Comparison of ENCODE assay signal across 13 cellular contexts in genomic region chr12:5096241-5096880, GRCh38. TPM values are rescaled to one million over a fixed set of nuclear protein-coding genes. Genes with fewer than 3 reads are reported as not detected.
DNase-seq lines count a peak whose midpoint lies in the region; ATAC-seq and TF ChIP-seq lines count a peak whose summit lies in the region.
"Had no signal": no experiment of that assay in that cellular context is flagged by ENCODE, and none has a peak within 500 bp of the region (broad histone marks: within the 10 kb centered on the region; RNA-seq: fewer than 3 reads in every experiment).

No MANE protein-coding gene starts in this region.

- WGBS in lung, 2 donors: 81 to 89% methylated on average over 8 of the region's 8 CpGs
- 71 to 78% (median 75%) methylated on average over 8 of the region's 8 CpGs for WGBS in adrenal gland, 4 donors

- in situ Hi-C loops in brain microvascular endothelial cell (cut with HindIII; ENCODE audit: low pct_ligation_motif_present, low sequenced_read_pairs) (no loop called here), GM13976 (cut with MboI; ENCODE audit: low sequenced_read_pairs, unreplicated experiment) (no loop called here)

- H3K36me3 ChIP-seq in brain microvascular endothelial cell (replicated peaks): no peaks in the 10 kb centered on the region
- no peaks in the 10 kb centered on the region for H3K36me3 ChIP-seq in lung (ENCODE audit: control insufficient read depth in 2 of 2, insufficient read depth in 2 of 2, low read length in 2 of 2)
- H3K36me3 ChIP-seq in adrenal gland (replicated peaks in 1 of 2): no peaks in the 10 kb centered on the region

- H3K9me3 ChIP-seq in lung (ENCODE audit: control insufficient read depth in 2 of 2, insufficient read depth in 1 of 2, low read length in 1 of 2) (peaks cover 0 to 3% of the 10 kb centered on the region in 2 donors), adrenal gland (replicated peaks in 1 of 3) (no peaks in the 10 kb centered on the region)

- DNase-seq in Daoy (ENCODE audit: low read depth) (peak; percentile 67), LNCaP clone FGC (ENCODE audit: low read depth) (no peak), brain microvascular endothelial cell (peak; percentile 64), lung (ENCODE audit: low spot score) (peak; percentile 16), GM13976 (ENCODE audit: low spot score) (no peak), NCI-H1105 treated with DMSO at 0.1 percent for 48 hours (lab: John Stamatoyannopoulos, UW) (no peak), adrenal gland (no peak), NCI-H2081 (lab: John Stamatoyannopoulos, UW) (no peak)
- DNase-seq: activated gamma-delta T cell treated with Interleukin-2 at 50 U/mL for 16 hours; effector CD4-positive, alpha-beta T cell; naive B cell; NCI-H2029; small intestine had no signal

- H3K27ac ChIP-seq in brain microvascular endothelial cell (no peak overlapping the region), lung (ENCODE audit: low read depth in 1 of 2, low read length in 1 of 2) (no peak overlapping the region), adrenal gland (no peak overlapping the region)

- ATAC-seq in lung (ENCODE audit: insufficient read depth, low FRiP score): no peak

- H3K4me1 ChIP-seq in lung (ENCODE audit: control insufficient read depth in 2 of 2, insufficient read depth in 2 of 2, low read length in 2 of 2): peaks cover 0 to 1% of the 10 kb centered on the region in 2 donors
- H3K4me1 ChIP-seq in adrenal gland (replicated peaks in 1 of 2): no peaks in the 10 kb centered on the region

- intact Hi-C loops in adrenal gland (cut with DNase I): no loop called here

- TF ChIP-seq POLR2A in adrenal gland (IDR thresholded peaks at IDR 0.05): no peak

- peak; percentile 46 for TF ChIP-seq CTCF in LNCaP clone FGC (IDR thresholded peaks at IDR 0.05; ENCODE audit: control insufficient read depth, extremely low read depth, insufficient read depth)
- peak; percentile 56 for TF ChIP-seq CTCF in brain microvascular endothelial cell (IDR thresholded peaks at IDR 0.05; ENCODE audit: low read depth, low read length, missing control alignments)
- TF ChIP-seq CTCF in lung (IDR thresholded peaks at IDR 0.05; ENCODE audit: control extremely low read depth, extremely low read depth): no peak
- no peak for TF ChIP-seq CTCF in GM13976 (IDR thresholded peaks at IDR 0.05; ENCODE audit: borderline replicate concordance, control extremely low read depth, extremely low read depth, insufficient read depth, missing control alignments)
- no peak for TF ChIP-seq CTCF in adrenal gland (IDR thresholded peaks at IDR 0.05)

- H3K4me3 ChIP-seq in LNCaP clone FGC (ENCODE audit: low read depth, low read length): no peak overlapping the region
- no peak overlapping the region for H3K4me3 ChIP-seq in brain microvascular endothelial cell (ENCODE audit: low read depth, low read length)
- no peak overlapping the region for H3K4me3 ChIP-seq in lung
- H3K4me3 ChIP-seq in adrenal gland: no peak overlapping the region

- H3K27me3 ChIP-seq in brain microvascular endothelial cell (replicated peaks) (no peaks in the 10 kb centered on the region), lung (ENCODE audit: control insufficient read depth, insufficient read depth) (no peaks in the 10 kb centered on the region), adrenal gland (peaks cover 16% of the 10 kb centered on the region)

RNA-seq across cellular contexts. Expression of gene KCNA5, which starts 52.7 kb away (rescaled TPM):
- total RNA-seq in Daoy (2014; rRNA removed; shearing (Covaris generic)): not detected in 2 replicates
- total RNA-seq in lung: 1 to 10 TPM; 3.7 to 3.8 TPM
- polyA plus RNA-seq in lung: 1 to 10 TPM in 1 of 2 donors, under 1 TPM in 1; 0.46 to 1.2 TPM
- total RNA-seq in adrenal gland: under 1 TPM in 4 of 8 donors, not detected in 4; 0.07 to 0.23 (median 0.13) TPM
- polyA plus RNA-seq in adrenal gland: under 1 TPM; 0.32 to 0.98 (median 0.37) TPM

Comparison
In these comparisons a context has a peak if more than half of its experiments do, and no peak if none do; other contexts are left out.
1. DNase-seq: peak in Daoy (single experiment), brain microvascular endothelial cell (single experiment) and lung (single experiment); none in LNCaP clone FGC (single experiment), GM13976 (single experiment), NCI-H1105 treated with DMSO at 0.1 percent for 48 hours (single experiment), adrenal gland (0 of 7) and NCI-H2081 (0 of 2).
2. CTCF ChIP-seq: peak in LNCaP clone FGC (single experiment) and brain microvascular endothelial cell (single experiment); none in lung (single experiment), GM13976 (single experiment) and adrenal gland (0 of 6).